ENCODE assay signal across 36 cellular contexts in the genomic region with DNA sequence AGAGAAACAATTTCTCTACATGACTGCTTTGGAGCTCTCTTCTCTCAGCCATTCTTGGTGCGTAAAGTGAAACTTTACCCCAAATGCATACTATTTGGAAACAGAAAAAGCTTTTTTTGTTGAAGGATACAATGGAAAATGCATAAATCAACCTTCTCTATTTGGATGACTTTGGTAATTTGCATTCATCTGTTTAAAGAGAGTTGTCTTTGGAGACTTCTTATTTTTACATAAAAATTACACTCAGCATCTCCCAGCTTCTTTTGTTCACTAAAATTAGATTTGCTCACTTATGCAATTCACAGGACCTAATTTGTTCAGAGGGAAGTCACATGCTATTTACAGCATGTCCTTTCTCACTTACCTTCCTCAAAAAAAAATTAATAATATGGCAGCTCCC.
"Had no signal": no experiment of that assay in that cellular context is flagged by ENCODE, and none has a peak within 500 bp of the region (broad histone marks: within the 10 kb centered on the region; RNA-seq: fewer than 3 reads in every experiment).

No MANE protein-coding gene starts in this region.

- ATAC-seq: activated CD8-positive, alpha-beta T cell treated with anti-CD3 and anti-CD28 coated beads for 36 hours; activated naive CD8-positive, alpha-beta T cell treated with anti-CD3 and anti-CD28 coated beads, Interleukin-2, amount 50 U/mL, for 24 hours; activated T-cell treated with anti-CD3 and anti-CD28 coated beads, Interleukin-2, amount 50 U/mL, for 4 hours; activated T-cell treated with anti-CD3 and anti-CD28 coated beads, Interleukin-2, amount 50 U/mL, for 72 hours; activated T-helper 17 cell treated with anti-CD3 and anti-CD28 coated beads, Interleukin-2, amount 50 U/mL, for 72 hours had no signal

- H3K27me3 ChIP-seq: ascending aorta, cardiac muscle cell had no signal

- DNase-seq: activated B cell treated with CpG ODN at 0.5 μM for 24 hours; activated CD4-positive, alpha-beta memory T cell treated with anti-CD3 and anti-CD28 coated beads for 36 hours; activated CD4-positive, alpha-beta T cell treated with anti-CD3 and anti-CD28 coated beads for 4 hours; activated CD4-positive, alpha-beta T cell treated with anti-CD3 and anti-CD28 coated beads, Interleukin-2, amount 10 ng/mL, durations not matched to agents 24 days and 14 days; activated CD4-positive, alpha-beta T cell treated with anti-CD3 and anti-CD28 coated beads, Interleukin-2, amount 50 U/mL, for 1 hour; activated CD4-positive, alpha-beta T cell treated with anti-CD3 and anti-CD28 coated beads, Interleukin-2, amount 50 U/mL, for 4 hours; activated CD4-positive, CD25-positive, alpha-beta regulatory T cell treated with anti-CD3 and anti-CD28 coated beads, Interleukin-2, amount 50 U/mL, for 72 hours; activated CD8-positive, alpha-beta memory T cell treated with anti-CD3 and anti-CD28 coated beads, Interleukin-2, amount 50 U/mL, for 4 hours; activated CD8-positive, alpha-beta T cell treated with anti-CD3 and anti-CD28 coated beads for 36 hours; activated effector memory CD4-positive, alpha-beta T cell treated with anti-CD3 and anti-CD28 coated beads, Interleukin-2, amount 50 U/mL, for 16 hours; activated gamma-delta T cell treated with Interleukin-2 at 50 U/mL for 16 hours; activated naive CD4-positive, alpha-beta T cell; activated naive CD4-positive, alpha-beta T cell treated with anti-CD3 and anti-CD28 coated beads for 36 hours; activated naive CD4-positive, alpha-beta T cell treated with anti-CD3 and anti-CD28 coated beads, Interleukin-2, amount 50 U/mL, for 16 hours; activated naive CD8-positive, alpha-beta T cell treated with anti-CD3 and anti-CD28 coated beads, Interleukin-2, amount 10 ng/mL, durations not matched to agents 7 days and 5 days; activated naive CD8-positive, alpha-beta T cell treated with anti-CD3 and anti-CD28 coated beads, Interleukin-2, amount 50 U/mL, for 24 hours; activated T-cell treated with anti-CD3 and anti-CD28 coated beads for 4 hours; activated T-cell treated with anti-CD3 and anti-CD28 coated beads, Interleukin-2, amount 50 U/mL, for 1 hour; activated T-cell treated with anti-CD3 and anti-CD28 coated beads, Interleukin-2, amount 50 U/mL, for 4 hours; activated T-cell treated with anti-CD3 and anti-CD28 coated beads, Interleukin-2, amount 50 U/mL, for 72 hours; amygdala; anterior cingulate cortex; caudate nucleus; cerebellar nuclear complex; T-helper 1 cell; T-helper 2 cell; T-helper 9 cell had no signal

- H3K4me3 ChIP-seq: ascending aorta, cardiac muscle cell had no signal

- H3K9me3 ChIP-seq: ascending aorta had no signal

- H3K27ac ChIP-seq: ascending aorta, cardiac muscle cell, VCaP had no signal

- H3K27ac Mint-ChIP-seq: activated B cell treated with CpG ODN at 0.5 μM for 24 hours; activated CD4-positive, alpha-beta memory T cell treated with anti-CD3 and anti-CD28 coated beads for 36 hours; activated CD4-positive, alpha-beta T cell treated with anti-CD3 and anti-CD28 coated beads, Interleukin-2, amount 10 ng/mL, durations not matched to agents 24 days and 14 days; activated CD8-positive, alpha-beta T cell treated with anti-CD3 and anti-CD28 coated beads for 36 hours; activated naive CD4-positive, alpha-beta T cell treated with anti-CD3 and anti-CD28 coated beads for 36 hours; activated naive CD8-positive, alpha-beta T cell; activated naive CD8-positive, alpha-beta T cell treated with anti-CD3 and anti-CD28 coated beads, Interleukin-2, amount 10 ng/mL, durations not matched to agents 7 days and 5 days; activated naive CD8-positive, alpha-beta T cell treated with anti-CD3 and anti-CD28 coated beads, Interleukin-2, amount 50 U/mL, for 24 hours; activated T-cell treated with anti-CD3 and anti-CD28 coated beads, Interleukin-2, amount 50 U/mL, for 72 hours; activated T-helper 1 cell treated with anti-CD3 and anti-CD28 coated beads, Interleukin-12 subunit alpha, Interleukin-12 subunit beta, Interleukin-2, Interleukin-4 antibody, amounts not matched to agents 30 ng/mL and 10 ng/mL and 1 ng/mL, durations not matched to agents 14 hours and 24 hours and 36 hours; activated T-helper 17 cell treated with anti-CD3 and anti-CD28 coated beads, Interleukin-2, amount 50 U/mL, for 72 hours; brain; T-helper 1 cell treated with Interleukin-12 subunit alpha and Interleukin-12 subunit beta and Interleukin-4 antibody, amounts not matched to agents 30 μg/mL and 1 μg/mL, for 36 hours; T-helper 2 cell treated with Interferon-gamma antibody and Interleukin-4, amounts not matched to agents 5 μg/mL and 100 μg/mL, for 36 hours had no signal

- H3K9me3 Mint-ChIP-seq: activated CD4-positive, alpha-beta T cell treated with anti-CD3 and anti-CD28 coated beads, Interleukin-2, amount 10 ng/mL, durations not matched to agents 24 days and 14 days; activated naive CD8-positive, alpha-beta T cell treated with anti-CD3 and anti-CD28 coated beads, Interleukin-2, amount 10 ng/mL, durations not matched to agents 7 days and 5 days; activated T-helper 1 cell treated with anti-CD3 and anti-CD28 coated beads, Interleukin-12 subunit alpha, Interleukin-12 subunit beta, Interleukin-2, Interleukin-4 antibody, amounts not matched to agents 30 ng/mL and 10 ng/mL and 1 ng/mL, durations not matched to agents 14 hours and 24 hours and 36 hours; brain had no signal

- H3K4me1 ChIP-seq: ascending aorta had no signal

- H3K36me3 Mint-ChIP-seq: activated CD4-positive, alpha-beta memory T cell treated with anti-CD3 and anti-CD28 coated beads for 36 hours; activated naive CD8-positive, alpha-beta T cell; activated naive CD8-positive, alpha-beta T cell treated with anti-CD3 and anti-CD28 coated beads, Interleukin-2, amount 10 ng/mL, durations not matched to agents 7 days and 5 days; brain had no signal

- H3K36me3 ChIP-seq: ascending aorta, cardiac muscle cell had no signal
